ENCODE assay signal across 1 cellular context in genomic region chr3:42411429-42411828, GRCh38.
TF ChIP-seq lines count a peak whose summit lies in the region.

No MANE protein-coding gene starts in this region.

TF ChIP-seq in H1, 55 proteins besides CTCF, POLR2A, EP300 and RAD21:
- TF ChIP-seq MAFK (IDR thresholded peaks at IDR 0.05; ENCODE audit: low read depth, low read length) (no peak), YY1 (IDR thresholded peaks at IDR 0.05; ENCODE audit: low read depth, low read length) (peak; percentile 63; the same call in 1 of the 2 replicates)
